Comparison of ENCODE assay signal across 26 cellular contexts in the genomic region with DNA sequence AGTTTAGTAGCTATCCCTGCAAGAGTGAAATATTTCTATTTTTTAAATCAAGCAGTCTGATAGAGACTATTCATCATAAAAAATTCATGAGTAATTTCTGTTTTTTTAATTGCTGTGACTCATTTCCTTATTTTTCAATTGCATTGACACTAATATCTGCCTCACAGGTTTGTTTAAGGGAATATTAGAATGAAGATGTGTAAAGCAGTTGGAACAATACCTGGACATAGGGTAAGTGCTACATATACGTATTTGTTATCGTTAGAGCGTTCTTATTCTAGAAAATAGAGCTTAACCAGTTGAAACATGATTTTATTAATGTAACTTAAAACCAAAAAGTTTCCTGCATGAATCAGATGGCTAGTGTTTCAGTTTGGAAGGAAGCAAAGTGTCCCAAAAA.
"Had no signal": no experiment of that assay in that cellular context is flagged by ENCODE, and none has a peak within 500 bp of the region (broad histone marks: within the 10 kb centered on the region; RNA-seq: fewer than 3 reads in every experiment).

No MANE protein-coding gene starts in this region.

- H3K27me3 ChIP-seq: dorsolateral prefrontal cortex, esophagus muscularis mucosa, heart right ventricle, left lung, right atrium auricular region, stomach, thyroid gland had no signal

- DNase-seq: dorsolateral prefrontal cortex; effector CD4-positive, alpha-beta T cell; foreskin melanocyte; glutamatergic neuron; heart right ventricle; hippocampal formation; left cardiac atrium; left lung; mesendoderm; naive thymus-derived CD8-positive, alpha-beta T cell; nephron progenitor cell; nucleus accumbens; stimulated activated CD4-positive, alpha-beta T cell treated with anti-CD3 and anti-CD28 coated beads, Interleukin-12 subunit alpha, Interleukin-12 subunit beta, amount 100 ng/mL, for 4 hours; stimulated activated CD4-positive, alpha-beta T cell treated with anti-CD3 and anti-CD28 coated beads, Interleukin-1b, Interleukin-23, amount 100 ng/mL, for 48 hours; stimulated activated CD4-positive, alpha-beta T cell treated with anti-CD3 and anti-CD28 coated beads, Interleukin-4, amount 100 ng/mL, for 1 hour; stimulated activated CD8-positive, alpha-beta memory T cell treated with anti-CD3 and anti-CD28 coated beads, Interleukin-4, amount 100 ng/mL, for 48 hours; stimulated activated naive CD4-positive, alpha-beta T cell treated with Interleukin-2 at 50 U/mL for 16 hours; stomach; thyroid gland; trophoblast cell had no signal

- H3K4me1 Mint-ChIP-seq: naive thymus-derived CD8-positive, alpha-beta T cell; nephron progenitor cell had no signal

- H3K36me3 Mint-ChIP-seq: naive thymus-derived CD8-positive, alpha-beta T cell had no signal

- H3K4me3 ChIP-seq: dorsolateral prefrontal cortex, esophagus muscularis mucosa, heart right ventricle, left lung, prostate gland, right atrium auricular region, smooth muscle cell, stomach, thyroid gland had no signal

- H3K27ac ChIP-seq: dorsolateral prefrontal cortex, epithelial cell of prostate, esophagus muscularis mucosa, heart right ventricle, left lung, prostate gland, right atrium auricular region, stomach, thyroid gland had no signal

- H3K4me3 Mint-ChIP-seq: naive thymus-derived CD8-positive, alpha-beta T cell; nephron progenitor cell had no signal

- ATAC-seq: heart right ventricle; left cardiac atrium; left lung; naive thymus-derived CD8-positive, alpha-beta T cell; sciatic nerve had no signal

- H3K4me1 ChIP-seq: heart right ventricle, prostate gland, right atrium auricular region, thyroid gland had no signal

- H3K36me3 ChIP-seq: esophagus muscularis mucosa, heart right ventricle, left lung, prostate gland, right atrium auricular region, stomach, thyroid gland had no signal

- H3K27ac Mint-ChIP-seq: naive thymus-derived CD8-positive, alpha-beta T cell; nephron progenitor cell had no signal

- H3K9me3 ChIP-seq: esophagus muscularis mucosa, left lung, prostate gland, right atrium auricular region, thyroid gland had no signal

- H3K9me3 Mint-ChIP-seq: nephron progenitor cell had no signal
